15 cellular contexts compared by ENCODE assay signal in genomic region chr14:64391113-64391725, GRCh38. TPM values are rescaled to one million over a fixed set of nuclear protein-coding genes. Genes with fewer than 3 reads are reported as not detected.
DNase-seq lines count a peak whose midpoint lies in the region; ATAC-seq and TF ChIP-seq lines count a peak whose summit lies in the region.
"Had no signal": no experiment of that assay in that cellular context is flagged by ENCODE, and none has a peak within 500 bp of the region (broad histone marks: within the 10 kb centered on the region; RNA-seq: fewer than 3 reads in every experiment).

No MANE protein-coding gene starts in this region.

- CTCF ChIA-PET in GM10248 (lab: Yijun Ruan, JAX), result interaction anchor here (1.7 to 8.5 kb wide), 3 partner anchors 14 to 39 kb away, joined by 5 to 48 read pairs (median 5); no protein-coding TSS in a partner anchor

- no peak overlapping the region for H3K9ac ChIP-seq in DND-41 (ENCODE audit: low read depth, low read length)

- H3K27ac Mint-ChIP-seq in HFFc6, result peak overlapping the region; percentile 42; the same call in 1 of the 2 replicates
- H3K27ac Mint-ChIP-seq in activated naive CD8-positive, alpha-beta T cell treated with anti-CD3 and anti-CD28 coated beads, Interleukin-2, amount 50 U/mL, for 24 hours, result no peak overlapping the region
- no peak overlapping the region for H3K27ac Mint-ChIP-seq in natural killer cell

- intact Hi-C loops in natural killer cell (cut with micrococcal nuclease), result no loop called here

- H4K20me1 ChIP-seq in DND-41 (ENCODE audit: insufficient read depth, low read length), result peaks cover 32% of the 10 kb centered on the region; the same call in 1 of the 2 replicates

- no peak for ATAC-seq in DND-41 (ENCODE audit: insufficient read depth, low read depth)
- no peak for ATAC-seq in activated naive CD8-positive, alpha-beta T cell treated with anti-CD3 and anti-CD28 coated beads, Interleukin-2, amount 50 U/mL, for 24 hours
- ATAC-seq in natural killer cell, result no peak
- ATAC-seq in HG03378 (IDR thresholded peaks at IDR 0.05; ENCODE audit: unreplicated experiment), result no peak
- ATAC-seq: foreskin keratinocyte, mucosa of descending colon, pancreas had no signal

- H2AFZ ChIP-seq in DND-41 (ENCODE audit: low read depth, low read length), result no peak overlapping the region
- H2AFZ ChIP-seq: PC-9 had no signal

- H3K9me3 Mint-ChIP-seq in HFFc6 (no peaks in the 10 kb centered on the region), natural killer cell (no peaks in the 10 kb centered on the region)
- no peaks in the 10 kb centered on the region for H3K9me3 Mint-ChIP-seq in activated naive CD8-positive, alpha-beta T cell treated with anti-CD3 and anti-CD28 coated beads, Interleukin-2, amount 50 U/mL, for 24 hours

- H3K27ac ChIP-seq in DND-41 (ENCODE audit: low read length), result no peak overlapping the region
- H3K27ac ChIP-seq: foreskin keratinocyte, pancreas, PC-9, vagina, WERI-Rb-1 had no signal

- 0 out of 4 replicates have a peak overlapping the region, but pooled peaks of 1 of the 2 experiments have one; percentile 4 for H3K4me3 ChIP-seq in DND-41 (ENCODE audit: low read depth in 1 of 2, low read length in 2 of 2)
- H3K4me3 ChIP-seq: mucosa of descending colon, pancreas, PC-9, vagina had no signal

- no peak overlapping the region for H3K4me3 Mint-ChIP-seq in HFFc6
- peak overlapping the region; percentile 33 for H3K4me3 Mint-ChIP-seq in activated naive CD8-positive, alpha-beta T cell treated with anti-CD3 and anti-CD28 coated beads, Interleukin-2, amount 50 U/mL, for 24 hours
- peak overlapping the region; percentile 38 for H3K4me3 Mint-ChIP-seq in natural killer cell

- peaks cover 45% of the 10 kb centered on the region for H3K36me3 ChIP-seq in DND-41 (ENCODE audit: insufficient read depth, low read length)
- H3K36me3 ChIP-seq: pancreas, vagina had no signal

- peak overlapping the region; percentile 86; the same call in 1 of the 2 replicates for H3K4me2 ChIP-seq in DND-41 (ENCODE audit: insufficient read depth, low read length)
- H3K4me2 ChIP-seq: PC-9 had no signal

- H3K27me3 Mint-ChIP-seq in HFFc6 (ENCODE audit: insufficient read depth) (peaks cover 3% of the 10 kb centered on the region; the same call in 1 of the 2 replicates), natural killer cell (ENCODE audit: low read depth in 2 of 2) (no peaks in the 10 kb centered on the region)
- peaks cover 2% of the 10 kb centered on the region for H3K27me3 Mint-ChIP-seq in activated naive CD8-positive, alpha-beta T cell treated with anti-CD3 and anti-CD28 coated beads, Interleukin-2, amount 50 U/mL, for 24 hours

- no peaks in the 10 kb centered on the region for H3K27me3 ChIP-seq in DND-41 (ENCODE audit: insufficient read depth, low read length, poor library complexity)
- H3K27me3 ChIP-seq: foreskin keratinocyte, pancreas, vagina had no signal

- H3K36me3 Mint-ChIP-seq in HFFc6 (ENCODE audit: low read depth) (peaks cover 24% of the 10 kb centered on the region), natural killer cell (no peaks in the 10 kb centered on the region)
- peaks cover 47% of the 10 kb centered on the region for H3K36me3 Mint-ChIP-seq in activated naive CD8-positive, alpha-beta T cell treated with anti-CD3 and anti-CD28 coated beads, Interleukin-2, amount 50 U/mL, for 24 hours (ENCODE audit: low read depth)

- no peak for TF ChIP-seq CTCF in DND-41 (IDR thresholded peaks at IDR 0.05; ENCODE audit: borderline replicate concordance, extremely low read depth, low read length, poor library complexity, severe bottlenecking)
- TF ChIP-seq CTCF in HFFc6 (IDR thresholded peaks at IDR 0.05), result 0 out of 2 replicates have a peak, but pooled peaks have one; percentile 10
- TF ChIP-seq CTCF in natural killer cell (IDR thresholded peaks at IDR 0.05), result no peak
- TF ChIP-seq CTCF in GM10248 (IDR thresholded peaks at IDR 0.05; ENCODE audit: control extremely low read depth, extremely low read depth, low read depth, missing control alignments), result no peak

- H3K4me1 Mint-ChIP-seq in HFFc6 (ENCODE audit: low read depth) (peaks cover 25% of the 10 kb centered on the region), natural killer cell (peaks cover 20 to 35% of the 10 kb centered on the region in 2 donors)
- H3K4me1 Mint-ChIP-seq in activated naive CD8-positive, alpha-beta T cell treated with anti-CD3 and anti-CD28 coated beads, Interleukin-2, amount 50 U/mL, for 24 hours, result peaks cover 40% of the 10 kb centered on the region

- peaks cover 89% of the 10 kb centered on the region for H3K79me2 ChIP-seq in DND-41 (ENCODE audit: insufficient read depth, low read length)

- POLR2A ChIA-PET in GM10248 (lab: Yijun Ruan, JAX), result no interaction called here

- no peaks in the 10 kb centered on the region for H3K9me3 ChIP-seq in DND-41 (ENCODE audit: insufficient read depth, low read length, severe bottlenecking)
- H3K9me3 ChIP-seq: mucosa of descending colon, pancreas, vagina had no signal

- DNase-seq in DND-41 (no peak), HFFc6 (no peak), natural killer cell (no peak), GM10248 (ENCODE audit: extremely low spot score) (no peak), NCI-H345 treated with DMSO at 0.1 percent for 48 hours (lab: John Stamatoyannopoulos, UW; ENCODE audit: unreplicated experiment) (no peak)
- no peak for DNase-seq in activated naive CD8-positive, alpha-beta T cell treated with anti-CD3 and anti-CD28 coated beads, Interleukin-2, amount 50 U/mL, for 24 hours
- DNase-seq: foreskin keratinocyte, mucosa of descending colon, NCI-H2029, NCI-H524, pancreas, PC-9, WERI-Rb-1 had no signal

- H3K4me1 ChIP-seq in DND-41 (ENCODE audit: insufficient read depth, low read length), result peaks cover 72% of the 10 kb centered on the region

RNA-seq across cellular contexts. Expression of gene MTHFD1, which starts 3.1 kb away (rescaled TPM):
- total RNA-seq in HFFc6 (2021; fragmentation: NEBNext Ultra II Directional; extraction: Animal tissue kit (Norgen Biotek cat#: 25700)), result 100 to 1,000 TPM in 4 of 6 experiments, 10 to 100 TPM in 2; 81.3 to 116 (median 111) TPM
- 10 to 100 TPM; 27.6 to 34.6 (median 28.0) TPM for total RNA-seq in natural killer cell
